Comparison of ENCODE assay signal across 21 cellular contexts in genomic region chr12:62908667-62909066, GRCh38. TPM values are rescaled to one million over a fixed set of nuclear protein-coding genes. Genes with fewer than 3 reads are reported as not detected.
DNase-seq lines count a peak whose midpoint lies in the region; TF ChIP-seq lines count a peak whose summit lies in the region.
"Had no signal": no experiment of that assay in that cellular context is flagged by ENCODE, and none has a peak within 500 bp of the region (broad histone marks: within the 10 kb centered on the region; RNA-seq: fewer than 3 reads in every experiment).

No MANE protein-coding gene starts in this region.

- H3K4me1 ChIP-seq in mesendoderm (ENCODE audit: control insufficient read depth, low read depth, low read length): peaks cover 23% of the 10 kb centered on the region
- H3K4me1 ChIP-seq: A549, BE2C had no signal

- H2BK120ac ChIP-seq in mesendoderm (ENCODE audit: low read depth, low read length): peak overlapping the region; percentile 52

- H3K56ac ChIP-seq in mesendoderm (ENCODE audit: low read length): no peak overlapping the region

- H3K4ac ChIP-seq in mesendoderm (ENCODE audit: low read depth, low read length): peak overlapping the region; percentile 36

- no peak overlapping the region for H3K27ac Mint-ChIP-seq in activated T-helper 2 cell treated with anti-CD3 and anti-CD28 coated beads, Interferon-gamma antibody, Interleukin-2, Interleukin-4, amounts not matched to agents 10 μg/mL and 5 μg/mL and 100 μg/mL, durations not matched to agents 14 hours and 24 hours and 36 hours
- H3K27ac Mint-ChIP-seq: CD14-positive monocyte; CD4-positive, alpha-beta memory T cell had no signal

- H3K79me2 ChIP-seq in mesendoderm (ENCODE audit: control insufficient read depth, insufficient read depth, low read length): peaks cover 13% of the 10 kb centered on the region

- no peak overlapping the region for H3K27ac ChIP-seq in mesendoderm (ENCODE audit: low read depth, low read length)
- H3K27ac ChIP-seq: 22Rv1; A549; BLaER1 treated with 17β-estradiol and CSF1 and Interleukin-3, amounts not matched to agents 10 nM and 100 nM had no signal

- no peak overlapping the region for H2BK5ac ChIP-seq in mesendoderm (ENCODE audit: low read length)

- H3K4me2 ChIP-seq in mesendoderm (ENCODE audit: low read length): no peak overlapping the region
- H3K4me2 ChIP-seq: A549; BLaER1 treated with 17β-estradiol and CSF1 and Interleukin-3, amounts not matched to agents 10 nM and 100 nM had no signal

- H3K79me1 ChIP-seq in mesendoderm (ENCODE audit: low read length): peaks cover 6% of the 10 kb centered on the region

- H3K23ac ChIP-seq in mesendoderm (ENCODE audit: low read length): no peak overlapping the region

- H3K4me3 Mint-ChIP-seq in activated T-helper 2 cell treated with anti-CD3 and anti-CD28 coated beads, Interferon-gamma antibody, Interleukin-2, Interleukin-4, amounts not matched to agents 10 μg/mL and 5 μg/mL and 100 μg/mL, durations not matched to agents 14 hours and 24 hours and 36 hours (ENCODE audit: low read depth): no peak overlapping the region
- H3K4me3 Mint-ChIP-seq: CD14-positive monocyte; CD4-positive, alpha-beta memory T cell had no signal

- H4K8ac ChIP-seq in mesendoderm (ENCODE audit: low read depth, low read length): no peak overlapping the region

- no peaks in the 10 kb centered on the region for H3K36me3 ChIP-seq in mesendoderm (ENCODE audit: control insufficient read depth, insufficient read depth, low read length)
- H3K36me3 ChIP-seq: BE2C; BLaER1 treated with 17β-estradiol and CSF1 and Interleukin-3, amounts not matched to agents 10 nM and 100 nM had no signal

- no peak overlapping the region for H2AK5ac ChIP-seq in mesendoderm (ENCODE audit: low read length)

- H3K4me1 Mint-ChIP-seq in activated T-helper 2 cell treated with anti-CD3 and anti-CD28 coated beads, Interferon-gamma antibody, Interleukin-2, Interleukin-4, amounts not matched to agents 10 μg/mL and 5 μg/mL and 100 μg/mL, durations not matched to agents 14 hours and 24 hours and 36 hours (ENCODE audit: low read depth): no peaks in the 10 kb centered on the region
- H3K4me1 Mint-ChIP-seq: CD4-positive, alpha-beta memory T cell had no signal

- DNase-seq in A172 (ENCODE audit: low spot score) (peak; percentile 13), amniotic epithelial cell (ENCODE audit: low read depth) (peak; percentile 24), erythroblast (lab: John Stamatoyannopoulos, UW) (peak; percentile 39 to 41), mesendoderm (no peak), NOMO-1 (lab: John Stamatoyannopoulos, UW; ENCODE audit: unreplicated experiment in 2 of 2) (no peak), retina (no peak)
- no peak for DNase-seq in activated T-helper 2 cell treated with anti-CD3 and anti-CD28 coated beads, Interferon-gamma antibody, Interleukin-2, Interleukin-4, amounts not matched to agents 10 μg/mL and 5 μg/mL and 100 μg/mL, durations not matched to agents 14 hours and 24 hours and 36 hours (ENCODE audit: low spot score)
- DNase-seq: ACHN; AML-193; BE2C; CD4-positive, alpha-beta memory T cell; COR-L47; DMS153; DND-41; GOT3; H7; HCEC 1CT had no signal

- TF ChIP-seq POLR2A in erythroblast (IDR thresholded peaks at IDR 0.05; ENCODE audit: low read length): no peak

- intact Hi-C loops in activated T-helper 2 cell treated with anti-CD3 and anti-CD28 coated beads, Interferon-gamma antibody, Interleukin-2, Interleukin-4, amounts not matched to agents 10 μg/mL and 5 μg/mL and 100 μg/mL, durations not matched to agents 14 hours and 24 hours and 36 hours (cut with micrococcal nuclease): no loop called here

- H3K18ac ChIP-seq in mesendoderm (ENCODE audit: low read length): peak overlapping the region; percentile 70

- H3K27me3 Mint-ChIP-seq in activated T-helper 2 cell treated with anti-CD3 and anti-CD28 coated beads, Interferon-gamma antibody, Interleukin-2, Interleukin-4, amounts not matched to agents 10 μg/mL and 5 μg/mL and 100 μg/mL, durations not matched to agents 14 hours and 24 hours and 36 hours (ENCODE audit: low read depth): peaks cover 24% of the 10 kb centered on the region

- no peak overlapping the region for H3K9ac ChIP-seq in mesendoderm (ENCODE audit: low read length)
- H3K9ac ChIP-seq: BLaER1 treated with 17β-estradiol and CSF1 and Interleukin-3, amounts not matched to agents 10 nM and 100 nM had no signal

- H3K9me3 Mint-ChIP-seq in activated T-helper 2 cell treated with anti-CD3 and anti-CD28 coated beads, Interferon-gamma antibody, Interleukin-2, Interleukin-4, amounts not matched to agents 10 μg/mL and 5 μg/mL and 100 μg/mL, durations not matched to agents 14 hours and 24 hours and 36 hours: no peaks in the 10 kb centered on the region
- H3K9me3 Mint-ChIP-seq: CD14-positive monocyte had no signal

- H2BK15ac ChIP-seq in mesendoderm (replicated peaks; ENCODE audit: low read depth): no peak overlapping the region

- H3K27me3 ChIP-seq in mesendoderm (ENCODE audit: insufficient read depth, low read length, poor library complexity): no peaks in the 10 kb centered on the region
- H3K27me3 ChIP-seq: BLaER1 treated with 17β-estradiol and CSF1 and Interleukin-3, amounts not matched to agents 10 nM and 100 nM had no signal

- WGBS in mesendoderm (ENCODE audit: extremely low coverage, insufficient coverage, low lambda C conversion rate): no CpG with 5 or more reads among the region's 2 CpGs

- H3K4me3 ChIP-seq in mesendoderm (ENCODE audit: low read length): no peak overlapping the region
- H3K4me3 ChIP-seq: A549; BLaER1 treated with 17β-estradiol and CSF1 and Interleukin-3, amounts not matched to agents 10 nM and 100 nM had no signal

- H4K5ac ChIP-seq in mesendoderm (ENCODE audit: low read length): no peak overlapping the region

- H3K36me3 Mint-ChIP-seq in activated T-helper 2 cell treated with anti-CD3 and anti-CD28 coated beads, Interferon-gamma antibody, Interleukin-2, Interleukin-4, amounts not matched to agents 10 μg/mL and 5 μg/mL and 100 μg/mL, durations not matched to agents 14 hours and 24 hours and 36 hours (ENCODE audit: low read depth): no peaks in the 10 kb centered on the region
- H3K36me3 Mint-ChIP-seq: CD4-positive, alpha-beta memory T cell had no signal

RNA-seq across cellular contexts. Expression of gene PPM1H, which starts 26.3 kb away (rescaled TPM):
- total RNA-seq in A172 (2014; rRNA removed; shearing (Covaris generic)): 7.0 and 9.2 TPM in 2 replicates
- polyA plus RNA-seq in mesendoderm (2013, experiment 1 of 2): 15.7 TPM
- polyA plus RNA-seq in mesendoderm (2013, experiment 2 of 2): 15.2 TPM
- 0.11 TPM in 1 of 2 replicates, not detected in the other for total RNA-seq in activated T-helper 2 cell treated with anti-CD3 and anti-CD28 coated beads, Interferon-gamma antibody, Interleukin-2, Interleukin-4, amounts not matched to agents 10 μg/mL and 5 μg/mL and 100 μg/mL, durations not matched to agents 14 hours and 24 hours and 36 hours
- polyA plus RNA-seq: CD4-positive, alpha-beta memory T cell had no signal

Comparison
In these comparisons a context has a peak if more than half of its experiments do, and no peak if none do; other contexts are left out.
1. DNase-seq: peak in A172 (single experiment), amniotic epithelial cell (single experiment) and erythroblast (2 of 2); none in mesendoderm (single experiment), activated T-helper 2 cell treated with anti-CD3 and anti-CD28 coated beads, Interferon-gamma antibody, Interleukin-2, Interleukin-4, amounts not matched to agents 10 μg/mL and 5 μg/mL and 100 μg/mL, durations not matched to agents 14 hours and 24 hours and 36 hours (single experiment), NOMO-1 (0 of 2) and retina (single experiment).